In genomic region chr17:40419559-40420331, GRCh38 we compare ENCODE assay signal across 10 cellular contexts. TPM values are rescaled to one million over a fixed set of nuclear protein-coding genes. Genes with fewer than 3 reads are reported as not detected.
A peak's percentile ranks its signal among the peaks of the same experiment; 100 is the strongest.
DNase-seq lines count a peak whose midpoint lies in the region; ATAC-seq and TF ChIP-seq lines count a peak whose summit lies in the region.
"Had no signal": no experiment of that assay in that cellular context is flagged by ENCODE, and none has a peak within 500 bp of the region (broad histone marks: within the 10 kb centered on the region; RNA-seq: fewer than 3 reads in every experiment).

No MANE protein-coding gene starts in this region.

- no peaks in the 10 kb centered on the region for H3K27me3 Mint-ChIP-seq in activated CD4-positive, alpha-beta T cell treated with anti-CD3 and anti-CD28 coated beads for 36 hours
- peaks cover 3% of the 10 kb centered on the region for H3K27me3 Mint-ChIP-seq in activated naive CD8-positive, alpha-beta T cell treated with anti-CD3 and anti-CD28 coated beads, Interleukin-2, amount 50 U/mL, for 24 hours
- H3K27me3 Mint-ChIP-seq in osteocyte (ENCODE audit: unreplicated experiment) = no peaks in the 10 kb centered on the region

- DNase-seq in activated CD4-positive, alpha-beta T cell treated with anti-CD3 and anti-CD28 coated beads for 36 hours = peak; percentile 33
- no peak for DNase-seq in activated CD4-positive, alpha-beta T cell treated with anti-CD3 and anti-CD28 coated beads for 4 hours
- DNase-seq in NCI-H2029 treated with DMSO at 0.1 percent for 48 hours (lab: John Stamatoyannopoulos, UW) (peak; percentile 52), osteocyte (ENCODE audit: extremely low spot score, unreplicated experiment) (peak; percentile 76), G401 (ENCODE audit: low spot score) (no peak), NCI-H2171 (lab: John Stamatoyannopoulos, UW) (no peak), NCI-H2171 treated with DMSO at 0.1 percent for 48 hours (lab: John Stamatoyannopoulos, UW) (no peak)
- no peak for DNase-seq in activated naive CD8-positive, alpha-beta T cell treated with anti-CD3 and anti-CD28 coated beads, Interleukin-2, amount 50 U/mL, for 24 hours
- DNase-seq: foreskin keratinocyte had no signal

- CTCF ChIA-PET in activated CD4-positive, alpha-beta T cell treated with anti-CD3 and anti-CD28 coated beads for 36 hours (lab: Charles Lee) = interaction anchor here (0.5 to 10.0 kb wide), 7 partner anchors 8 to 228 kb away, joined by 3 to 124 read pairs (median 6); partner anchors contain the start of gene SMARCE1

- in situ Hi-C loops in G401 (cut with HindIII; ENCODE audit: low sequenced_read_pairs) = no loop called here

- no peak for ATAC-seq in activated CD4-positive, alpha-beta T cell treated with anti-CD3 and anti-CD28 coated beads for 36 hours
- no peak for ATAC-seq in activated naive CD8-positive, alpha-beta T cell treated with anti-CD3 and anti-CD28 coated beads, Interleukin-2, amount 50 U/mL, for 24 hours
- ATAC-seq: foreskin keratinocyte had no signal

- H3K9me3 Mint-ChIP-seq in activated CD4-positive, alpha-beta T cell treated with anti-CD3 and anti-CD28 coated beads for 36 hours (ENCODE audit: low read depth) = no peaks in the 10 kb centered on the region
- H3K9me3 Mint-ChIP-seq in activated naive CD8-positive, alpha-beta T cell treated with anti-CD3 and anti-CD28 coated beads, Interleukin-2, amount 50 U/mL, for 24 hours = no peaks in the 10 kb centered on the region
- H3K9me3 Mint-ChIP-seq in osteocyte (ENCODE audit: unreplicated experiment) = no peaks in the 10 kb centered on the region

- H3K27ac Mint-ChIP-seq in activated CD4-positive, alpha-beta T cell treated with anti-CD3 and anti-CD28 coated beads for 36 hours = peak overlapping the region; percentile 66
- H3K27ac Mint-ChIP-seq in activated naive CD8-positive, alpha-beta T cell treated with anti-CD3 and anti-CD28 coated beads, Interleukin-2, amount 50 U/mL, for 24 hours = peak overlapping the region; percentile 15
- H3K27ac Mint-ChIP-seq in osteocyte (ENCODE audit: unreplicated experiment) = peak overlapping the region; percentile 32

- TF ChIP-seq CTCF in osteocyte (IDR thresholded peaks at IDR 0.05) = no peak

- peaks cover 24% of the 10 kb centered on the region for H3K4me1 Mint-ChIP-seq in activated CD4-positive, alpha-beta T cell treated with anti-CD3 and anti-CD28 coated beads for 36 hours
- peaks cover 31% of the 10 kb centered on the region for H3K4me1 Mint-ChIP-seq in activated naive CD8-positive, alpha-beta T cell treated with anti-CD3 and anti-CD28 coated beads, Interleukin-2, amount 50 U/mL, for 24 hours
- H3K4me1 Mint-ChIP-seq in osteocyte (ENCODE audit: unreplicated experiment) = peaks cover 32% of the 10 kb centered on the region

- H3K4me3 Mint-ChIP-seq in activated CD4-positive, alpha-beta T cell treated with anti-CD3 and anti-CD28 coated beads for 36 hours = peak overlapping the region; percentile 29
- H3K4me3 Mint-ChIP-seq in activated naive CD8-positive, alpha-beta T cell treated with anti-CD3 and anti-CD28 coated beads, Interleukin-2, amount 50 U/mL, for 24 hours = no peak overlapping the region
- H3K4me3 Mint-ChIP-seq in osteocyte (ENCODE audit: unreplicated experiment) = no peak overlapping the region

- H3K36me3 Mint-ChIP-seq in activated CD4-positive, alpha-beta T cell treated with anti-CD3 and anti-CD28 coated beads for 36 hours (ENCODE audit: low read depth) = peaks cover 17% of the 10 kb centered on the region
- peaks cover 19% of the 10 kb centered on the region for H3K36me3 Mint-ChIP-seq in activated naive CD8-positive, alpha-beta T cell treated with anti-CD3 and anti-CD28 coated beads, Interleukin-2, amount 50 U/mL, for 24 hours (ENCODE audit: low read depth)
- H3K36me3 Mint-ChIP-seq in osteocyte (ENCODE audit: unreplicated experiment) = no peaks in the 10 kb centered on the region

- intact Hi-C loops in activated CD4-positive, alpha-beta T cell treated with anti-CD3 and anti-CD28 coated beads for 36 hours (cut with DNase I, micrococcal nuclease) = loop anchor here (1.0 to 10.0 kb wide), 6 partner anchors 8 to 322 kb away; no protein-coding TSS in a partner anchor

- POLR2A ChIA-PET in activated CD4-positive, alpha-beta T cell treated with anti-CD3 and anti-CD28 coated beads for 36 hours (lab: Charles Lee) = no interaction called here

RNA-seq across cellular contexts. Expression of gene TOP2A, which starts 2.0 kb away (rescaled TPM):
- 100 to 1,000 TPM; 245 to 322 TPM for total RNA-seq in activated CD4-positive, alpha-beta T cell treated with anti-CD3 and anti-CD28 coated beads for 36 hours
- total RNA-seq in osteocyte = 41.9 and 43.3 TPM in 2 replicates
- total RNA-seq in G401 (2014; rRNA removed; shearing (Covaris generic)) = 133 and 277 TPM in 2 replicates

RNA-seq across cellular contexts. Expression of gene IGFBP4, which starts 23.5 kb away (rescaled TPM):
- 10 to 100 TPM; 40.2 to 45.6 TPM for total RNA-seq in activated CD4-positive, alpha-beta T cell treated with anti-CD3 and anti-CD28 coated beads for 36 hours
- total RNA-seq in osteocyte = 2,074 and 2,132 TPM in 2 replicates
- 44.6 and 46.2 TPM in 2 replicates for total RNA-seq in G401 (2014; rRNA removed; shearing (Covaris generic))

RNA-seq across cellular contexts. Expression of gene GJD3, which starts 55.2 kb away (rescaled TPM):
- not detected for total RNA-seq in activated CD4-positive, alpha-beta T cell treated with anti-CD3 and anti-CD28 coated beads for 36 hours
- total RNA-seq in osteocyte = 0.40 TPM in 1 of 2 replicates, not detected in the other
- not detected in 2 replicates for total RNA-seq in G401 (2014; rRNA removed; shearing (Covaris generic))
- total RNA-seq: foreskin keratinocyte, LHCN-M2 had no signal

Comparison
In these comparisons a context has a peak if more than half of its experiments do, and no peak if none do; other contexts are left out.
1. DNase-seq: peak in activated CD4-positive, alpha-beta T cell treated with anti-CD3 and anti-CD28 coated beads for 36 hours (single experiment), NCI-H2029 treated with DMSO at 0.1 percent for 48 hours (single experiment) and osteocyte (single experiment); none in activated CD4-positive, alpha-beta T cell treated with anti-CD3 and anti-CD28 coated beads for 4 hours (0 of 2), activated naive CD8-positive, alpha-beta T cell treated with anti-CD3 and anti-CD28 coated beads, Interleukin-2, amount 50 U/mL, for 24 hours (single experiment), G401 (single experiment), NCI-H2171 (single experiment) and NCI-H2171 treated with DMSO at 0.1 percent for 48 hours (single experiment).
2. H3K27ac Mint-ChIP-seq: peak in every context shown above with its lines; median percentile 66 in activated CD4-positive, alpha-beta T cell treated with anti-CD3 and anti-CD28 coated beads for 36 hours; 32 in osteocyte; 15 in activated naive CD8-positive, alpha-beta T cell treated with anti-CD3 and anti-CD28 coated beads, Interleukin-2, amount 50 U/mL, for 24 hours.
3. RNA of gene IGFBP4, which starts 23.5 kb away (total RNA-seq): 2,074 to 2,132 TPM in osteocyte; 44.6 to 46.2 TPM in G401 and 40.2 to 45.6 TPM in activated CD4-positive, alpha-beta T cell treated with anti-CD3 and anti-CD28 coated beads for 36 hours; every median in the first group is over 10 times any median in the second.